Comparison of ENCODE assay signal across 1 cellular context in genomic region chr9:130711469-130711868, GRCh38.
TF ChIP-seq lines count a peak whose summit lies in the region.

No MANE protein-coding gene starts in this region.

TF ChIP-seq in GM23338, 12 proteins besides CTCF, POLR2A, EP300 and RAD21 (continued from another document):
- TF ChIP-seq REST (IDR thresholded peaks at IDR 0.05; ENCODE audit: unreplicated experiment) (no peak), ZNF331 (CRISPR knock-in tag; IDR thresholded peaks at IDR 0.05; ENCODE audit: low read depth) (no peak), CREB1 (CRISPR knock-in tag; IDR thresholded peaks at IDR 0.05; ENCODE audit: low read depth) (no peak), ZNF462 (CRISPR knock-in tag; IDR thresholded peaks at IDR 0.05) (no peak), EZH2phosphoT487 (IDR thresholded peaks at IDR 0.05; ENCODE audit: unreplicated experiment) (no peak)
